ENCODE assay signal across 17 cellular contexts in genomic region chr17:43129671-43130010, GRCh38. TPM values are rescaled to one million over a fixed set of nuclear protein-coding genes. Genes with fewer than 3 reads are reported as not detected.
DNase-seq lines count a peak whose midpoint lies in the region; ATAC-seq, FAIRE-seq and TF ChIP-seq lines count a peak whose summit lies in the region.
"Had no signal": no experiment of that assay in that cellular context is flagged by ENCODE, and none has a peak within 500 bp of the region (broad histone marks: within the 10 kb centered on the region; RNA-seq: fewer than 3 reads in every experiment).

No MANE protein-coding gene starts in this region.

- H3K4me3 Mint-ChIP-seq in mesothelial cell of epicardium, result no peak overlapping the region
- H3K4me3 Mint-ChIP-seq: activated T-cell treated with anti-CD3 and anti-CD28 coated beads, Interleukin-2, amount 50 U/mL, for 24 hours had no signal

- DNase-seq in RWPE2 (ENCODE audit: low spot score), result no peak
- peak; percentile 42 for DNase-seq in endothelial cell of umbilical vein (ENCODE audit: low read depth, low spot score)
- DNase-seq in mesothelial cell of epicardium (ENCODE audit: low spot score in 2 of 2, unreplicated experiment in 2 of 2), result no peak
- no peak for DNase-seq in thoracic aorta (ENCODE audit: low spot score)
- no peak for DNase-seq in GDM1 (lab: John Stamatoyannopoulos, UW)
- DNase-seq in NCI-H748 (lab: John Stamatoyannopoulos, UW; ENCODE audit: unreplicated experiment), result no peak
- DNase-seq in NCI-H1694 (lab: John Stamatoyannopoulos, UW), result no peak
- DNase-seq: activated naive CD4-positive, alpha-beta T cell treated with anti-CD3 and anti-CD28 coated beads, Interleukin-2, amount 50 U/mL, for 16 hours; activated T-cell treated with anti-CD3 and anti-CD28 coated beads, Interleukin-2, amount 50 U/mL, for 24 hours; dorsolateral prefrontal cortex; HCEC 1CT; kidney glomerular epithelial cell; NCI-H1105 treated with DMSO at 0.1 percent for 48 hours; tibial artery had no signal

- H3K27ac ChIP-seq in RWPE2 (ENCODE audit: poor library complexity, severe bottlenecking) (peak overlapping the region; percentile 98), endothelial cell of umbilical vein (ENCODE audit: insufficient read depth, low read depth, low read length) (peak overlapping the region; percentile 6), thoracic aorta (peak overlapping the region; percentile 34 to 67)
- H3K27ac ChIP-seq: dorsolateral prefrontal cortex, parathyroid adenoma, tibial artery had no signal

- no peaks in the 10 kb centered on the region for H3K9me1 ChIP-seq in endothelial cell of umbilical vein (replicated peaks; ENCODE audit: control insufficient read depth, extremely low read depth, insufficient read depth, low read length)

- H3K27me3 ChIP-seq in RWPE2 (ENCODE audit: insufficient read depth, poor library complexity, severe bottlenecking), result no peaks in the 10 kb centered on the region
- H3K27me3 ChIP-seq in endothelial cell of umbilical vein (ENCODE audit: control insufficient read depth in 2 of 2, insufficient read depth in 2 of 2, low read length in 2 of 2), result no peaks in the 10 kb centered on the region
- no peaks in the 10 kb centered on the region for H3K27me3 ChIP-seq in thoracic aorta (replicated peaks; ENCODE audit: insufficient read depth)
- H3K27me3 ChIP-seq: dorsolateral prefrontal cortex, tibial artery had no signal

- H3K4me2 ChIP-seq in endothelial cell of umbilical vein (ENCODE audit: insufficient read depth, low read length), result peak overlapping the region; percentile 9

- FAIRE-seq in endothelial cell of umbilical vein (lab: Jason Lieb, UNC), result no peak
- FAIRE-seq: GM19239 had no signal

- dilution Hi-C loops in endothelial cell of umbilical vein (cut with MboI; ENCODE audit: extremely low pct_ligation_motif_present, low sequenced_read_pairs), result no loop called here

- no peak for TF ChIP-seq CTCF in RWPE2 (IDR thresholded peaks at IDR 0.05; ENCODE audit: poor library complexity, severe bottlenecking)
- TF ChIP-seq CTCF in endothelial cell of umbilical vein (IDR thresholded peaks at IDR 0.05; ENCODE audit: extremely low read depth in 1 of 2, insufficient read depth in 1 of 2, low read depth in 1 of 2, low read length in 2 of 2), result no peak
- no peak for TF ChIP-seq CTCF in mesothelial cell of epicardium (IDR thresholded peaks at IDR 0.05; ENCODE audit: unreplicated experiment)
- no peak for TF ChIP-seq CTCF in thoracic aorta (IDR thresholded peaks at IDR 0.05)

- no peak for TF ChIP-seq POLR2A in endothelial cell of umbilical vein (IDR thresholded peaks at IDR 0.05; ENCODE audit: low read depth, low read length)

- peaks cover 11% of the 10 kb centered on the region for H3K36me3 Mint-ChIP-seq in mesothelial cell of epicardium

- H2AFZ ChIP-seq in endothelial cell of umbilical vein (ENCODE audit: low read depth, low read length), result peak overlapping the region; percentile 34
- H2AFZ ChIP-seq: parathyroid adenoma had no signal

- H3K27ac Mint-ChIP-seq in mesothelial cell of epicardium, result peak overlapping the region; percentile 77
- H3K27ac Mint-ChIP-seq: activated T-cell treated with anti-CD3 and anti-CD28 coated beads, Interleukin-2, amount 50 U/mL, for 24 hours had no signal

- H3K36me3 ChIP-seq in RWPE2 (ENCODE audit: low read depth) (peaks cover 31% of the 10 kb centered on the region), endothelial cell of umbilical vein (ENCODE audit: control insufficient read depth in 2 of 2, extremely low read depth in 1 of 2, insufficient read depth in 2 of 2, low read length in 2 of 2) (no peaks in the 10 kb centered on the region), thoracic aorta (peaks cover 8% of the 10 kb centered on the region)

- no TSS peak for BruUV-seq in endothelial cell of umbilical vein (replicated peaks; lab: Mats Ljungman, UMichigan)

- H3K4me3 ChIP-seq in RWPE2 (ENCODE audit: severe bottlenecking) (peak overlapping the region; percentile 8), endothelial cell of umbilical vein (replicated peaks in 1 of 3; ENCODE audit: insufficient read depth in 1 of 3, low read depth in 1 of 3, low read length in 3 of 3) (no peak overlapping the region), thoracic aorta (peak overlapping the region; percentile 57)
- H3K4me3 ChIP-seq: dorsolateral prefrontal cortex, tibial artery had no signal

- H3K9me3 ChIP-seq in RWPE2 (ENCODE audit: severe bottlenecking) (no peaks in the 10 kb centered on the region), endothelial cell of umbilical vein (replicated peaks; ENCODE audit: control insufficient read depth, insufficient read depth, low read length) (no peaks in the 10 kb centered on the region), thoracic aorta (no peaks in the 10 kb centered on the region)
- H3K9me3 ChIP-seq: tibial artery had no signal

- no peak for ATAC-seq in RWPE2 (ENCODE audit: low read depth)
- ATAC-seq in thoracic aorta (ENCODE audit: insufficient number of reproducible peaks, low FRiP score, low read depth), result no peak
- ATAC-seq: Panc1 had no signal

- H3K9me3 Mint-ChIP-seq in mesothelial cell of epicardium, result no peaks in the 10 kb centered on the region
- H3K9me3 Mint-ChIP-seq: activated T-cell treated with anti-CD3 and anti-CD28 coated beads, Interleukin-2, amount 50 U/mL, for 24 hours had no signal

- intact Hi-C loops in endothelial cell of umbilical vein (cut with micrococcal nuclease), result no loop called here

- no peaks in the 10 kb centered on the region for H4K20me1 ChIP-seq in endothelial cell of umbilical vein (replicated peaks; ENCODE audit: control insufficient read depth, extremely low read depth, insufficient read depth, low read length)

- H3K4me1 ChIP-seq in RWPE2 (ENCODE audit: insufficient read depth, poor library complexity, severe bottlenecking), result peaks cover 15% of the 10 kb centered on the region
- peaks cover 14% of the 10 kb centered on the region for H3K4me1 ChIP-seq in endothelial cell of umbilical vein (ENCODE audit: control insufficient read depth, extremely low read depth, insufficient read depth, low read length)
- peaks cover 15 to 27% of the 10 kb centered on the region in 2 donors for H3K4me1 ChIP-seq in thoracic aorta (ENCODE audit: control insufficient read depth in 1 of 2, low read depth in 2 of 2)

- H3K79me2 ChIP-seq in endothelial cell of umbilical vein (ENCODE audit: control insufficient read depth, insufficient read depth, low read length), result peaks cover 7% of the 10 kb centered on the region

- peaks cover 19% of the 10 kb centered on the region for H3K4me1 Mint-ChIP-seq in mesothelial cell of epicardium

- POLR2A ChIA-PET in endothelial cell of umbilical vein (lab: Charles Lee), result no interaction called here

- H3K9ac ChIP-seq in endothelial cell of umbilical vein (replicated peaks; ENCODE audit: extremely low read depth, insufficient read depth, low read length), result no peak overlapping the region
- H3K9ac ChIP-seq: parathyroid adenoma had no signal

- no peaks in the 10 kb centered on the region for H3K27me3 Mint-ChIP-seq in mesothelial cell of epicardium (ENCODE audit: low read depth)
- H3K27me3 Mint-ChIP-seq: activated T-cell treated with anti-CD3 and anti-CD28 coated beads, Interleukin-2, amount 50 U/mL, for 24 hours had no signal

- CTCF ChIA-PET in endothelial cell of umbilical vein (lab: Charles Lee), result interaction anchor here (0.8 to 1.5 kb wide), 4 partner anchors 14 to 105 kb away, joined by 3 to 7 read pairs (median 4); no protein-coding TSS in a partner anchor

TF ChIP-seq in endothelial cell of umbilical vein, 7 proteins besides CTCF, POLR2A, EP300 and RAD21:
- TF ChIP-seq JUN (IDR thresholded peaks at IDR 0.05; ENCODE audit: borderline replicate concordance, insufficient read depth, insufficient read length, low read depth) (no peak), GATA2 (IDR thresholded peaks at IDR 0.05; ENCODE audit: insufficient read depth, insufficient read length, low read depth, low read length) (no peak), MAX (IDR thresholded peaks at IDR 0.05; ENCODE audit: insufficient read depth, insufficient read length) (no peak), EZH2 (IDR thresholded peaks at IDR 0.05; ENCODE audit: borderline replicate concordance, low read depth, low read length, severe bottlenecking) (no peak), MYC (IDR thresholded peaks at IDR 0.05; ENCODE audit: low read depth, low read length) (no peak), POLR2AphosphoS5 (IDR thresholded peaks at IDR 0.05; ENCODE audit: insufficient read depth, low read depth, low read length) (no peak), FOS (IDR thresholded peaks at IDR 0.05; ENCODE audit: borderline replicate concordance, insufficient read depth, low read length) (no peak)

RNA-seq across cellular contexts. Expression of gene BRCA1, which starts 4.5 kb away (rescaled TPM):
- total RNA-seq in endothelial cell of umbilical vein (25.7 and 29.0 TPM in 2 replicates), mesothelial cell of epicardium (12.5 to 15.5 TPM (median 12.6 TPM) in 3 replicates), thoracic aorta (10 to 100 TPM in 1 of 2 donors, 1 to 10 TPM in 1; 8.6 to 21.1 TPM)
- polyA plus RNA-seq in endothelial cell of umbilical vein, result 13.5 and 14.3 TPM in 2 replicates
- polyA plus RNA-seq in endothelial cell of umbilical vein (2011; cell fraction: cytosol; rRNA removed), result 16.9 and 19.3 TPM in 2 replicates
- 21.4 and 25.4 TPM in 2 replicates for polyA plus RNA-seq in endothelial cell of umbilical vein (2011; cell fraction: nucleus; rRNA removed)
- 8.1 and 16.9 TPM in 2 replicates for polyA plus RNA-seq in endothelial cell of umbilical vein (2012)
- polyA minus RNA-seq in endothelial cell of umbilical vein, result 27.9 and 43.0 TPM in 2 replicates
- polyA minus RNA-seq in endothelial cell of umbilical vein (2011; cell fraction: cytosol; rRNA and poly(A)+ RNA removed), result 57.5 TPM
- 17.8 and 28.4 TPM in 2 replicates for polyA minus RNA-seq in endothelial cell of umbilical vein (2011; cell fraction: nucleus; rRNA and poly(A)+ RNA removed)

RNA-seq across cellular contexts. Expression of gene NBR1, which starts 41.4 kb away (rescaled TPM):
- total RNA-seq in endothelial cell of umbilical vein (52.1 and 57.0 TPM in 2 replicates), mesothelial cell of epicardium (61.6 to 63.5 TPM (median 63.3 TPM) in 3 replicates), thoracic aorta (100 to 1,000 TPM in 1 of 2 donors, 10 to 100 TPM in 1; 92.1 to 101 TPM)
- 22.9 and 26.4 TPM in 2 replicates for polyA plus RNA-seq in endothelial cell of umbilical vein
- 37.3 and 41.5 TPM in 2 replicates for polyA plus RNA-seq in endothelial cell of umbilical vein (2011; cell fraction: cytosol; rRNA removed)
- 32.9 and 36.1 TPM in 2 replicates for polyA plus RNA-seq in endothelial cell of umbilical vein (2011; cell fraction: nucleus; rRNA removed)
- polyA plus RNA-seq in endothelial cell of umbilical vein (2012), result 56.2 and 60.7 TPM in 2 replicates
- 86.6 and 87.9 TPM in 2 replicates for polyA minus RNA-seq in endothelial cell of umbilical vein
- polyA minus RNA-seq in endothelial cell of umbilical vein (2011; cell fraction: cytosol; rRNA and poly(A)+ RNA removed), result 45.5 TPM
- polyA minus RNA-seq in endothelial cell of umbilical vein (2011; cell fraction: nucleus; rRNA and poly(A)+ RNA removed), result 27.8 and 41.9 TPM in 2 replicates

Comparison
In these comparisons a context has a peak if more than half of its experiments do, and no peak if none do; other contexts are left out.
1. H3K27ac ChIP-seq: peak in every context shown above with its lines; median percentile 98 in RWPE2; 50 in thoracic aorta; 6 in endothelial cell of umbilical vein.
2. H3K4me3 ChIP-seq: peak in RWPE2 (single experiment) and thoracic aorta (single experiment); none in endothelial cell of umbilical vein (0 of 3).